In the genomic region with DNA sequence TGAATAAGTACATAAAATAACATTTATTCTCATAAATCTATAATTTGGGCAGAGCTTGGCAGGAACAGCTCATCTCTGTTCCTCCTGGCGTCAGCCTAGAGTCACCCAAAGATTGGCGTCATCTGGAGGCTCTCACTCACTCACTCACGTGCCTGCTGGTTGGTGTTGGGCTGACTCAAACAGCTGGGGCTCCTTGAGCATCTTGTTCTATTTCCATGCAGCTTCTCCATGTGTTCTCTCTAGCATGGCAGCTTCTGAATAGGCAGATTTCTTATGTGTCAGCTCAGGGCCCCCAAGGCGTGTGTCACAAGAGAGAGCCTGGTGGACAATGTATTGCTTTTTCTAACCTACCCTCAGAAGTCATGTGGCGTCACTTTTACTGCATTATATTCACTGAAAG, we compare ENCODE assay signal across 24 cellular contexts.
"Had no signal": no experiment of that assay in that cellular context is flagged by ENCODE, and none has a peak within 500 bp of the region (broad histone marks: within the 10 kb centered on the region; RNA-seq: fewer than 3 reads in every experiment).

No MANE protein-coding gene starts in this region.

- H3K9me3 Mint-ChIP-seq: activated naive CD8-positive, alpha-beta T cell treated with anti-CD3 and anti-CD28 coated beads for 36 hours; central memory CD8-positive, alpha-beta T cell; effector memory CD8-positive, alpha-beta T cell; memory B cell; nephron; stimulated activated effector memory CD8-positive, alpha-beta T cell treated with anti-CD3 and anti-CD28 coated beads, Interleukin-12 subunit alpha, Interleukin-12 subunit beta, amount 100 ng/mL, for 72 hours; stimulated activated naive CD8-positive, alpha-beta T cell treated with anti-CD3 and anti-CD28 coated beads, Interleukin-15, amount 100 ng/mL, for 72 hours had no signal

- H3K9me3 ChIP-seq: esophagus muscularis mucosa, gastroesophageal sphincter, heart right ventricle, neutrophil, pancreas, psoas muscle, right atrium auricular region, suprapubic skin, tibial nerve had no signal

- H3K4me1 Mint-ChIP-seq: activated naive CD8-positive, alpha-beta T cell treated with anti-CD3 and anti-CD28 coated beads for 36 hours; central memory CD8-positive, alpha-beta T cell; memory B cell; stimulated activated effector memory CD8-positive, alpha-beta T cell treated with anti-CD3 and anti-CD28 coated beads, Interleukin-12 subunit alpha, Interleukin-12 subunit beta, amount 100 ng/mL, for 72 hours; stimulated activated naive CD8-positive, alpha-beta T cell treated with anti-CD3 and anti-CD28 coated beads, Interleukin-15, amount 100 ng/mL, for 72 hours had no signal

- H3K27me3 ChIP-seq: esophagus muscularis mucosa, gastroesophageal sphincter, heart right ventricle, neutrophil, pancreas, right atrium auricular region, suprapubic skin, tibial nerve had no signal

- H3K36me3 Mint-ChIP-seq: activated naive CD8-positive, alpha-beta T cell treated with anti-CD3 and anti-CD28 coated beads for 36 hours; memory B cell; stimulated activated effector memory CD8-positive, alpha-beta T cell treated with anti-CD3 and anti-CD28 coated beads, Interleukin-12 subunit alpha, Interleukin-12 subunit beta, amount 100 ng/mL, for 72 hours; WTC11 had no signal

- H3K27ac ChIP-seq: esophagus muscularis mucosa, gastroesophageal sphincter, heart right ventricle, neutrophil, pancreas, psoas muscle, right atrium auricular region, suprapubic skin, tibial nerve had no signal

- H3K27me3 Mint-ChIP-seq: memory B cell had no signal

- H3K4me1 ChIP-seq: esophagus muscularis mucosa, gastroesophageal sphincter, heart right ventricle, pancreas, psoas muscle, right atrium auricular region, suprapubic skin, tibial nerve had no signal

- H3K36me3 ChIP-seq: esophagus muscularis mucosa, gastroesophageal sphincter, heart right ventricle, neutrophil, pancreas, right atrium auricular region, suprapubic skin, tibial nerve had no signal

- DNase-seq: activated CD4-positive, alpha-beta T cell treated with anti-CD3 and anti-CD28 coated beads for 4 hours; activated CD4-positive, alpha-beta T cell treated with anti-CD3 and anti-CD28 coated beads, Interleukin-2, amount 50 U/mL, for 48 hours; activated naive CD4-positive, alpha-beta T cell treated with Interleukin-2 at 50 U/mL for 16 hours; activated naive CD8-positive, alpha-beta T cell treated with anti-CD3 and anti-CD28 coated beads for 36 hours; activated T-cell treated with anti-CD3 and anti-CD28 coated beads, Interleukin-2, amount 50 U/mL, for 48 hours; effector memory CD8-positive, alpha-beta T cell; heart right ventricle; islet precursor cell; left cardiac atrium; pancreas; psoas muscle; stimulated activated CD4-positive, alpha-beta T cell treated with anti-CD3 and anti-CD28 coated beads, Interleukin-12 subunit alpha, Interleukin-12 subunit beta, amount 100 ng/mL, for 4 hours; stimulated activated naive CD8-positive, alpha-beta T cell treated with anti-CD3 and anti-CD28 coated beads, Interleukin-15, amount 100 ng/mL, for 72 hours had no signal

- ATAC-seq: effector memory CD8-positive, alpha-beta T cell; gastroesophageal sphincter; heart right ventricle; left cardiac atrium; pancreas; psoas muscle; stimulated activated effector memory CD8-positive, alpha-beta T cell treated with anti-CD3 and anti-CD28 coated beads, Interleukin-12 subunit alpha, Interleukin-12 subunit beta, amount 100 ng/mL, for 72 hours; stimulated activated naive CD8-positive, alpha-beta T cell treated with anti-CD3 and anti-CD28 coated beads, Interleukin-15, amount 100 ng/mL, for 72 hours; WTC11 had no signal

- H3K4me3 ChIP-seq: esophagus muscularis mucosa, gastroesophageal sphincter, heart right ventricle, pancreas, psoas muscle, right atrium auricular region, suprapubic skin, tibial nerve had no signal

- H3K4me3 Mint-ChIP-seq: activated naive CD8-positive, alpha-beta T cell treated with anti-CD3 and anti-CD28 coated beads for 36 hours; central memory CD8-positive, alpha-beta T cell; effector memory CD8-positive, alpha-beta T cell; memory B cell; nephron; stimulated activated effector memory CD8-positive, alpha-beta T cell treated with anti-CD3 and anti-CD28 coated beads, Interleukin-12 subunit alpha, Interleukin-12 subunit beta, amount 100 ng/mL, for 72 hours; stimulated activated naive CD8-positive, alpha-beta T cell treated with anti-CD3 and anti-CD28 coated beads, Interleukin-15, amount 100 ng/mL, for 72 hours; WTC11 had no signal

- H3K27ac Mint-ChIP-seq: activated naive CD8-positive, alpha-beta T cell treated with anti-CD3 and anti-CD28 coated beads for 36 hours; effector memory CD8-positive, alpha-beta T cell; memory B cell; nephron; stimulated activated effector memory CD8-positive, alpha-beta T cell treated with anti-CD3 and anti-CD28 coated beads, Interleukin-12 subunit alpha, Interleukin-12 subunit beta, amount 100 ng/mL, for 72 hours; stimulated activated naive CD8-positive, alpha-beta T cell treated with anti-CD3 and anti-CD28 coated beads, Interleukin-15, amount 100 ng/mL, for 72 hours; WTC11 had no signal
